In genomic region chr7:140673770-140674155, GRCh38 we compare ENCODE assay signal across 8 cellular contexts. TPM values are rescaled to one million over a fixed set of nuclear protein-coding genes. Genes with fewer than 3 reads are reported as not detected.
DNase-seq lines count a peak whose midpoint lies in the region; ATAC-seq and TF ChIP-seq lines count a peak whose summit lies in the region.

No MANE protein-coding gene starts in this region.

- no peaks in the 10 kb centered on the region for H3K9me3 Mint-ChIP-seq in activated T-cell treated with anti-CD3 and anti-CD28 coated beads, Interleukin-2, amount 50 U/mL, for 24 hours

- H3K4me1 ChIP-seq in lower lobe of right lung: peaks cover 37% of the 10 kb centered on the region
- peaks cover 20 to 37% (median 24%) of the 10 kb centered on the region in 4 donors for H3K4me1 ChIP-seq in upper lobe of left lung

- intact Hi-C loops in lower lobe of right lung (cut with DNase I): no loop called here

- in situ Hi-C loops in ACHN (cut with HindIII; ENCODE audit: low pct_ligation_motif_present, low pct_unique_long_range_greater_than_20kb, low sequenced_read_pairs): no loop called here

- no peak for TF ChIP-seq EP300 in upper lobe of left lung (IDR thresholded peaks at IDR 0.05)

- DNase-seq in activated T-cell treated with anti-CD3 and anti-CD28 coated beads, Interleukin-2, amount 50 U/mL, for 24 hours: no peak
- DNase-seq in activated T-cell treated with anti-CD3 and anti-CD28 coated beads for 4 hours (no peak), cardiac fibroblast (ENCODE audit: low read depth in 2 of 2) (no peak), lower lobe of right lung (no peak), upper lobe of left lung (no peak), dedifferentiated amniotic fluid mesenchymal stem cell (ENCODE audit: extremely low spot score) (no peak), ACHN (no peak)

- ATAC-seq in lower lobe of right lung (peak; percentile 6 to 7), upper lobe of left lung (ENCODE audit: low FRiP score in 2 of 2) (no peak), HG03095 (IDR thresholded peaks at IDR 0.05; ENCODE audit: unreplicated experiment) (no peak)

- no peak for TF ChIP-seq CTCF in cardiac fibroblast (IDR thresholded peaks at IDR 0.05; ENCODE audit: low read depth, low read length)
- no peak for TF ChIP-seq CTCF in lower lobe of right lung (IDR thresholded peaks at IDR 0.05)
- TF ChIP-seq CTCF in upper lobe of left lung (IDR thresholded peaks at IDR 0.05): no peak

- H3K4me3 Mint-ChIP-seq in activated T-cell treated with anti-CD3 and anti-CD28 coated beads, Interleukin-2, amount 50 U/mL, for 24 hours: peak overlapping the region; percentile 85

- TF ChIP-seq POLR2A in upper lobe of left lung (IDR thresholded peaks at IDR 0.05): no peak

- peaks cover 32% of the 10 kb centered on the region for H3K4me1 Mint-ChIP-seq in activated T-cell treated with anti-CD3 and anti-CD28 coated beads, Interleukin-2, amount 50 U/mL, for 24 hours (ENCODE audit: low read depth)

- H3K27ac Mint-ChIP-seq in activated T-cell treated with anti-CD3 and anti-CD28 coated beads, Interleukin-2, amount 50 U/mL, for 24 hours: peak overlapping the region; percentile 87

- peak overlapping the region; percentile 66 for H3K4me3 ChIP-seq in cardiac fibroblast (replicated peaks in 1 of 2; ENCODE audit: low read depth in 2 of 2, low read length in 2 of 2)
- H3K4me3 ChIP-seq in lower lobe of right lung: peak overlapping the region; percentile 77
- H3K4me3 ChIP-seq in upper lobe of left lung: peak overlapping the region; percentile 73 to 93 (median 82)

- WGBS in upper lobe of left lung, 2 donors: 36 to 85% methylated on average over 4 to 17 of the region's 18 CpGs

- H3K27ac ChIP-seq in lower lobe of right lung: peak overlapping the region; percentile 84
- H3K27ac ChIP-seq in upper lobe of left lung: peak overlapping the region; percentile 82 to 91 (median 84)

- H3K27me3 ChIP-seq in lower lobe of right lung (ENCODE audit: low read depth): no peaks in the 10 kb centered on the region
- H3K27me3 ChIP-seq in upper lobe of left lung: no peaks in the 10 kb centered on the region

- H3K9me3 ChIP-seq in lower lobe of right lung (no peaks in the 10 kb centered on the region), upper lobe of left lung (no peaks in the 10 kb centered on the region)

- peaks cover 36% of the 10 kb centered on the region for H3K36me3 Mint-ChIP-seq in activated T-cell treated with anti-CD3 and anti-CD28 coated beads, Interleukin-2, amount 50 U/mL, for 24 hours (ENCODE audit: low read depth)

- H3K36me3 ChIP-seq in lower lobe of right lung: no peaks in the 10 kb centered on the region
- H3K36me3 ChIP-seq in upper lobe of left lung: peaks cover 0 to 5% (median under 1%) of the 10 kb centered on the region in 4 donors

- no peaks in the 10 kb centered on the region for H3K27me3 Mint-ChIP-seq in activated T-cell treated with anti-CD3 and anti-CD28 coated beads, Interleukin-2, amount 50 U/mL, for 24 hours

RNA-seq across cellular contexts. Expression of gene ADCK2, which starts 1.0 kb away (rescaled TPM):
- total RNA-seq in lower lobe of right lung (18.9 TPM), upper lobe of left lung (10 to 100 TPM; 19.4 to 39.8 (median 30.0) TPM)

RNA-seq across cellular contexts. Expression of gene NDUFB2, which starts 22.7 kb away (rescaled TPM):
- total RNA-seq in lower lobe of right lung (161 TPM), upper lobe of left lung (100 to 1,000 TPM in 5 of 6 donors, 10 to 100 TPM in 1; 51.3 to 204 (median 156) TPM)

RNA-seq across cellular contexts. Expression of gene DENND2A, which starts 33.1 kb away (rescaled TPM):
- 19.0 TPM for total RNA-seq in lower lobe of right lung
- 10 to 100 TPM in 4 of 6 donors, 1 to 10 TPM in 2; 4.1 to 27.8 (median 12.1) TPM for total RNA-seq in upper lobe of left lung

Comparison
In these comparisons a context has a peak if more than half of its experiments do, and no peak if none do; other contexts are left out.
1. ATAC-seq: peak in lower lobe of right lung (2 of 2); none in upper lobe of left lung (0 of 2) and HG03095 (single experiment).
2. Peak in every context shown above with its lines, with median percentiles within 50 percentile points of each other: H3K4me3 ChIP-seq.